8 cellular contexts compared by ENCODE assay signal in the genomic region with DNA sequence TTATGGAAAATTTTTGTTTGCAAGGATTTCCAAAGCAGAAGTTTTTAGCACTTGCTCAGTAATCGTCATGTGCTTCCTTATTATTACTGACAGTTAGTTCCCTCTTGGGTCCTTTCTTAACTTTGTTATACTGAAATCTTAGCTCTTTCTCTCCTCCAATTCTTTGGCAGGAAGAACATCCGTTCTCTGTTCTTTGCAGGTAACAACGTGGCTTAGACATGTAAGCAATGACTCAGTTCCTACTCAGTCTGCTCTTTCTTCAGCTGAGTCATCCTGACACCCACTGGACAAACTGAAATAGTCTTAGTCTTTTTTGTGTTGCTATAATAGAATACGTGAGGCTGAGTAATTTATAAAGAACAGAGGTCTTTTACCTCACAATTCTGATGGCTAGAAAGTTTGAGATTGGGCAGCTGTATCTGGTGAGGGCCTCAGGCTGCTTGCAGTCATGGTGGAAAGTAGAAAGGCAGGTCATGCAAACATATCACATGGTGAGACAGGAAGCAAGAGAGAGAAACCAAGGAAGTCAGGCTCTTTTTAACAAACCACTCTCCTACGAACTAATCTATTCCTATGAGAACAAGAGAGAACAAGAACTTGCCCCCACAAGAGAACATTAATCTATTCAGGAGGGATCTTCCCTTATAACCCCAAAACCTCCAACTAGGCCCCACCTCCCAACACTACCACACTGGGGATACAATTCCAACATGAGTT. TPM values are rescaled to one million over a fixed set of nuclear protein-coding genes. Genes with fewer than 3 reads are reported as not detected.
DNase-seq lines count a peak whose midpoint lies in the region; ATAC-seq and TF ChIP-seq lines count a peak whose summit lies in the region.

No MANE protein-coding gene starts in this region.

- H3K36me3 ChIP-seq in osteoblast (ENCODE audit: insufficient read depth, low read length), result no peaks in the 10 kb centered on the region

- H3K4me3 ChIP-seq in AG10803 (ENCODE audit: low read length), result no peak overlapping the region
- H3K4me3 ChIP-seq in osteoblast (ENCODE audit: insufficient read depth, low read length), result peak overlapping the region; percentile 2

- peak; percentile 98 for ATAC-seq in HG03342 (IDR thresholded peaks at IDR 0.05; ENCODE audit: unreplicated experiment)

- no peaks in the 10 kb centered on the region for H3K79me2 ChIP-seq in osteoblast (ENCODE audit: insufficient read depth, low read length)

- DNase-seq in AG10803 (ENCODE audit: low read depth) (peak; percentile 70), GM19240 (ENCODE audit: insufficient read length, low spot score) (peak; percentile 61), T follicular helper cell (ENCODE audit: low read depth) (peak; percentile 4), caudate nucleus (lab: John Stamatoyannopoulos, UW) (peak in 21 of 61 donors; percentile 9 to 80 (median 36)), osteoblast (ENCODE audit: insufficient read length, low spot score, missing footprints) (no peak), COLO668 (lab: John Stamatoyannopoulos, UW; ENCODE audit: unreplicated experiment) (no peak), cortex of kidney (lab: John Stamatoyannopoulos, UW) (no peak)

- TF ChIP-seq CTCF in AG10803 (conservative IDR thresholded peaks at IDR 0.05; ENCODE audit: low read length) (peak; percentile 19), osteoblast (IDR thresholded peaks at IDR 0.05; ENCODE audit: extremely low read depth, low read depth, low read length) (no peak)

- no peaks in the 10 kb centered on the region for H3K9me3 ChIP-seq in osteoblast (ENCODE audit: low read depth, low read length)

- peak overlapping the region; percentile 11 for H3K4me2 ChIP-seq in osteoblast (ENCODE audit: insufficient read depth, low read length)

- H3K27me3 ChIP-seq in osteoblast (ENCODE audit: insufficient read depth, low read length), result no peaks in the 10 kb centered on the region

- H4K20me1 ChIP-seq in osteoblast (ENCODE audit: insufficient read depth, low read length), result no peaks in the 10 kb centered on the region

- H3K27ac ChIP-seq in caudate nucleus (ENCODE audit: low read depth, low read length), result peak overlapping the region; percentile 68
- H3K27ac ChIP-seq in osteoblast (ENCODE audit: low read depth, low read length), result peak overlapping the region; percentile 65

- H3K4me1 ChIP-seq in osteoblast (ENCODE audit: insufficient read depth, low read length), result peaks cover 12% of the 10 kb centered on the region

- peak overlapping the region; percentile 80 for H2AFZ ChIP-seq in osteoblast (ENCODE audit: low read length)

RNA-seq across cellular contexts. Expression of a gene that starts 49.2 kb away (rescaled TPM):
- not detected in 2 replicates for total RNA-seq in osteoblast

Comparison
In these comparisons a context has a peak if more than half of its experiments do, and no peak if none do; other contexts are left out.
1. DNase-seq: peak in AG10803 (single experiment), GM19240 (single experiment) and T follicular helper cell (single experiment); none in osteoblast (single experiment), COLO668 (single experiment) and cortex of kidney (single experiment).